In the genomic region with DNA sequence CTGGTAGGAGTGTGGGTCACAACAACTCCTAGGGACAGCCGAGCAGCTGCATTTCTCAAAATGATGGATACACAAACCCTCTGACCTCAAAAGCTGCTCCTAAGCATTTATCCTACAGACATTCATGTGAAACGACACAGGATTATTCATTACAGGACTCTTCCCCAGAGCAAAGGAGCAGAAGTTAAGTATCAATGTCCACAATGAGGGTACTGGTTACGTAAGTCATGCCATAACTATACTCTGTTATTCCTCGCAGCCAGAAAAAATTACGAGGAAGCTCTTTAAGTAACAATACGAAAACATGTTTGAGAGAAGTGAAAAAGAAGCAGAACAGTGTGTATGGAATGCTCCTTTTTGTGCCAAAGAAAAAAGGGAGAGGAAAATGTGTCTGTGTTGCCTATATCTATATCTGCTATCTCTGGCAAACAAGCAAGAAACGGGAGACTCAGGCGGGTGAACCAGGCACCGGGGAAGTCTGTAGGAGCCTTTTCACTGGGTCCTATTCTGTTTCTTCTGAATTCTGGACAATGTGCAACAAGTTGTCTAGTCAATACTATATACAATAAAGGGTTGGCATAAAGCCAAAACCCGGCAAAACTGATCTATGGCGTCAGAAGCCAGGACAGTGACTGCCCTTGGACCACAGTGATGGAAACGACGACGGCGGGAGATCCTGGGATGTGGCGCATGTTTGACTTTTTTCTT, we compare ENCODE assay signal across 8 cellular contexts. TPM values are rescaled to one million over a fixed set of nuclear protein-coding genes. Genes with fewer than 3 reads are reported as not detected.
DNase-seq lines count a peak whose midpoint lies in the region; ATAC-seq and TF ChIP-seq lines count a peak whose summit lies in the region.

No MANE protein-coding gene starts in this region.

- BruUV-seq in HCT116 (replicated peaks; lab: Mats Ljungman, UMichigan), result TSS peak; percentile 55

- H3K4me3 ChIP-seq in HCT116 (replicated peaks in 1 of 2; ENCODE audit: low read depth in 1 of 2, low read length in 2 of 2) (peak overlapping the region; percentile 98 to 99; a peak in 3 of 4 replicates), RWPE2 (ENCODE audit: severe bottlenecking) (no peak overlapping the region), sigmoid colon (peak overlapping the region; percentile 61 to 93 (median 86))

- H2AFZ ChIP-seq in HCT116 (ENCODE audit: low read depth, low read length, poor library complexity, severe bottlenecking), result no peak overlapping the region

- peak overlapping the region; percentile 98 for H3K4me2 ChIP-seq in HCT116 (ENCODE audit: low read length)

- ATAC-seq in HCT116 (no peak), RWPE2 (ENCODE audit: low read depth) (no peak), foreskin keratinocyte (no peak), HG03354 (IDR thresholded peaks at IDR 0.05; ENCODE audit: poor library complexity, severe bottlenecking, unreplicated experiment) (no peak)

- H3K9me2 ChIP-seq in HCT116 (ENCODE audit: insufficient read depth), result no peaks in the 10 kb centered on the region

- TF ChIP-seq RAD21 in HCT116 (IDR thresholded peaks at IDR 0.05; ENCODE audit: low read depth), result no peak

- TF ChIP-seq CTCF in HCT116 (IDR thresholded peaks at IDR 0.05 in 2 of 3, conservative IDR thresholded peaks at IDR 0.05 in 1 of 3; ENCODE audit: borderline replicate concordance in 1 of 3, insufficient read depth in 1 of 3, low read depth in 2 of 3, low read length in 2 of 3) (no peak), RWPE2 (IDR thresholded peaks at IDR 0.05; ENCODE audit: poor library complexity, severe bottlenecking) (no peak), sigmoid colon (IDR thresholded peaks at IDR 0.05) (no peak), foreskin keratinocyte (conservative IDR thresholded peaks at IDR 0.05) (no peak)

- RAD21 ChIA-PET in HCT116 (lab: Charles Lee; ENCODE audit: low non-redundant PET in 1 of 2, low total read pairs in 2 of 2, uncharacterized antibody in 2 of 2, unreplicated experiment in 2 of 2), result no interaction called here

- 25 to 51% methylated on average over 16 of the region's 16 CpGs for WGBS in sigmoid colon, 2 donors

- peaks cover 9 to 20% of the 10 kb centered on the region in 2 experiments for H3K4me1 ChIP-seq in HCT116 (ENCODE audit: control insufficient read depth in 1 of 2, insufficient read depth in 2 of 2, low read length in 2 of 2)
- H3K4me1 ChIP-seq in RWPE2 (ENCODE audit: insufficient read depth, poor library complexity, severe bottlenecking), result peaks cover 3% of the 10 kb centered on the region
- H3K4me1 ChIP-seq in sigmoid colon, result peaks cover 0 to 34% (median 24%) of the 10 kb centered on the region in 4 donors
- peaks cover 9% of the 10 kb centered on the region for H3K4me1 ChIP-seq in foreskin keratinocyte

- intact Hi-C loops in HCT116 (cut with micrococcal nuclease) (no loop called here), sigmoid colon (cut with DNase I) (loop anchor here (2.0 kb wide), 1 partner anchor 51 kb away; no protein-coding TSS in a partner anchor)

- TF ChIP-seq EP300 in sigmoid colon (IDR thresholded peaks at IDR 0.05), result no peak

- TF ChIP-seq POLR2A in HCT116 (IDR thresholded peaks at IDR 0.05; ENCODE audit: borderline replicate concordance, extremely low read depth, insufficient read depth, insufficient read length) (no peak), sigmoid colon (IDR thresholded peaks at IDR 0.05) (no peak)

- H4K20me1 ChIP-seq in HCT116 (ENCODE audit: insufficient read depth), result no peaks in the 10 kb centered on the region

- H3K36me3 ChIP-seq in HCT116 (ENCODE audit: control insufficient read depth in 1 of 2, insufficient read depth in 2 of 2, low read length in 2 of 2), result no peaks in the 10 kb centered on the region; a peak in 1 of 4 replicates
- 0 out of 2 replicates have a peak, but pooled peaks cover 3% of the 10 kb centered on the region for H3K36me3 ChIP-seq in RWPE2 (ENCODE audit: low read depth)
- peaks cover 0 to 15% (median 0%) of the 10 kb centered on the region in 4 donors for H3K36me3 ChIP-seq in sigmoid colon

- H3K27ac ChIP-seq in HCT116 (ENCODE audit: low read depth, low read length), result no peak overlapping the region
- H3K27ac ChIP-seq in RWPE2 (ENCODE audit: poor library complexity, severe bottlenecking), result peak overlapping the region; percentile 18
- peak overlapping the region; percentile 93 to 98 (median 96) for H3K27ac ChIP-seq in sigmoid colon
- no peak overlapping the region for H3K27ac ChIP-seq in foreskin keratinocyte

- H3K79me2 ChIP-seq in HCT116 (ENCODE audit: insufficient read depth, low read length), result peaks cover 12% of the 10 kb centered on the region; the same call in 1 of the 2 replicates

- H3K27me3 ChIP-seq in HCT116 (ENCODE audit: insufficient read depth, low read length) (no peaks in the 10 kb centered on the region), RWPE2 (ENCODE audit: insufficient read depth, poor library complexity, severe bottlenecking) (no peaks in the 10 kb centered on the region), sigmoid colon (no peaks in the 10 kb centered on the region), foreskin keratinocyte (no peaks in the 10 kb centered on the region)

- POLR2A ChIA-PET in HCT116 (lab: Charles Lee), result no interaction called here

- DNase-seq in HCT116 (ENCODE audit: low read depth, low spot score) (no peak), RWPE2 (ENCODE audit: low spot score) (no peak), fibroblast of gingiva (ENCODE audit: low read depth) (peak; percentile 43), sigmoid colon (no peak), foreskin keratinocyte (no peak), NCI-H1930 (lab: John Stamatoyannopoulos, UW) (no peak)
- DNase-seq in activated CD8-positive, alpha-beta memory T cell treated with anti-CD3 and anti-CD28 coated beads, Interleukin-2, amount 50 U/mL, for 4 hours, result no peak

- no peaks in the 10 kb centered on the region for H3K9me3 ChIP-seq in HCT116 (ENCODE audit: control insufficient read depth in 1 of 2, insufficient read depth in 1 of 2, low read depth in 1 of 2, low read length in 2 of 2)
- H3K9me3 ChIP-seq in RWPE2 (ENCODE audit: severe bottlenecking), result no peaks in the 10 kb centered on the region
- H3K9me3 ChIP-seq in sigmoid colon, result no peaks in the 10 kb centered on the region

- no peak overlapping the region for H3K9ac ChIP-seq in HCT116 (ENCODE audit: low read length)

- CTCF ChIA-PET in HCT116 (lab: Charles Lee), result no interaction called here

TF ChIP-seq in HCT116, 20 proteins besides CTCF, POLR2A, EP300 and RAD21 (continues in another document):
- TF ChIP-seq CBX3 (IDR thresholded peaks at IDR 0.05; ENCODE audit: low read depth) (no peak), POLR2AphosphoS5 (IDR thresholded peaks at IDR 0.05; ENCODE audit: low read depth, low read length) (no peak), ELF1 (IDR thresholded peaks at IDR 0.05; ENCODE audit: borderline replicate concordance, low read depth) (no peak), SIN3A (IDR thresholded peaks at IDR 0.05; ENCODE audit: low read depth) (no peak), ATF3 (IDR thresholded peaks at IDR 0.05) (no peak), EGR1 (IDR thresholded peaks at IDR 0.05; ENCODE audit: low read depth) (no peak), CEBPB (IDR thresholded peaks at IDR 0.05; ENCODE audit: low read depth) (no peak), TCF7L2 (IDR thresholded peaks at IDR 0.05; ENCODE audit: borderline replicate concordance, extremely low read depth, insufficient read depth, insufficient read length) (no peak), JUND (IDR thresholded peaks at IDR 0.05) (no peak)

RNA-seq across cellular contexts. Expression of gene ISOC2, which starts 1.3 kb away (rescaled TPM):
- 56.8 TPM for total RNA-seq in HCT116 (2021; ENCODE audit: unreplicated experiment)
- polyA plus RNA-seq in HCT116 (2012), result 53.6 and 62.9 TPM in 2 replicates
- total RNA-seq in sigmoid colon, result 100 to 1,000 TPM in 2 of 4 donors, 10 to 100 TPM in 2; 90.3 to 114 (median 101) TPM
- 100 to 1,000 TPM; 147 to 173 (median 162) TPM for polyA plus RNA-seq in sigmoid colon
- total RNA-seq in foreskin keratinocyte, result 58.2 and 59.0 TPM in 2 replicates
- polyA plus RNA-seq in foreskin keratinocyte, result 76.4 and 81.3 TPM in 2 replicates

RNA-seq across cellular contexts. Expression of gene C19orf85, which starts 4.4 kb away (rescaled TPM):
- total RNA-seq in HCT116 (2021; ENCODE audit: unreplicated experiment), result 0.34 TPM
- polyA plus RNA-seq in HCT116 (2012), result 0.04 TPM in 1 of 2 replicates, not detected in the other
- total RNA-seq in sigmoid colon, result not detected
- polyA plus RNA-seq in sigmoid colon, result under 1 TPM in 1 of 3 donors, not detected in 2; 0.07 TPM
- not detected in 2 replicates for total RNA-seq in foreskin keratinocyte
- not detected in 2 replicates for polyA plus RNA-seq in foreskin keratinocyte

RNA-seq across cellular contexts. Expression of gene ZNF628, which starts 16.3 kb away (rescaled TPM):
- total RNA-seq in HCT116 (2021; ENCODE audit: unreplicated experiment) (14.9 TPM), sigmoid colon (10 to 100 TPM in 1 of 4 donors, 1 to 10 TPM in 3; 1.4 to 15.0 (median 3.7) TPM), foreskin keratinocyte (3.9 and 4.4 TPM in 2 replicates)
- 8.0 and 11.6 TPM in 2 replicates for polyA plus RNA-seq in HCT116 (2012)
- polyA plus RNA-seq in sigmoid colon (10 to 100 TPM in 1 of 3 donors, 1 to 10 TPM in 2; 1.8 to 10.1 (median 2.5) TPM), foreskin keratinocyte (3.5 and 4.8 TPM in 2 replicates)

RNA-seq across cellular contexts. Expression of gene SHISA7, which starts 17.0 kb away (rescaled TPM):
- total RNA-seq in HCT116 (2021; ENCODE audit: unreplicated experiment), result not detected
- polyA plus RNA-seq in HCT116 (2012), result 0.01 TPM in 1 of 2 replicates, not detected in the other
- under 1 TPM in 3 of 4 donors, not detected in 1; 0.28 to 0.41 (median 0.36) TPM for total RNA-seq in sigmoid colon
- under 1 TPM in 1 of 3 donors, not detected in 2; 0.04 TPM for polyA plus RNA-seq in sigmoid colon
- total RNA-seq in foreskin keratinocyte, result not detected in 2 replicates
- polyA plus RNA-seq in foreskin keratinocyte, result not detected in 2 replicates

RNA-seq across cellular contexts. Expression of gene NAT14, which starts 24.9 kb away (rescaled TPM):
- total RNA-seq in HCT116 (2021; ENCODE audit: unreplicated experiment), result 55.3 TPM
- polyA plus RNA-seq in HCT116 (2012), result 39.0 and 45.6 TPM in 2 replicates
- 10 to 100 TPM in 1 of 4 donors, 1 to 10 TPM in 3; 6.4 to 10.5 (median 8.4) TPM for total RNA-seq in sigmoid colon
- 10 to 100 TPM in 1 of 3 donors, 1 to 10 TPM in 2; 1.4 to 13.7 (median 2.4) TPM for polyA plus RNA-seq in sigmoid colon
- 20.7 and 22.4 TPM in 2 replicates for total RNA-seq in foreskin keratinocyte
- polyA plus RNA-seq in foreskin keratinocyte, result 31.1 and 33.2 TPM in 2 replicates

Comparison
In these comparisons a context has a peak if more than half of its experiments do, and no peak if none do; other contexts are left out.
1. H3K27ac ChIP-seq: peak in RWPE2 (single experiment) and sigmoid colon (4 of 4); none in HCT116 (single experiment) and foreskin keratinocyte (single experiment).